Comparison of ENCODE assay signal across 12 cellular contexts in genomic region chr14:23353433-23353780, GRCh38. TPM values are rescaled to one million over a fixed set of nuclear protein-coding genes. Genes with fewer than 3 reads are reported as not detected.
DNase-seq lines count a peak whose midpoint lies in the region; ATAC-seq and TF ChIP-seq lines count a peak whose summit lies in the region.
"Had no signal": no experiment of that assay in that cellular context is flagged by ENCODE, and none has a peak within 500 bp of the region (broad histone marks: within the 10 kb centered on the region; RNA-seq: fewer than 3 reads in every experiment).

No MANE protein-coding gene starts in this region.

- H3K4me1 Mint-ChIP-seq in stimulated activated naive CD8-positive, alpha-beta T cell treated with anti-CD3 and anti-CD28 coated beads, Interleukin-15, Interleukin-2, amounts not matched to agents 100 ng/mL and 50 ng/mL, for 24 hours (ENCODE audit: low read depth) = peaks cover 8% of the 10 kb centered on the region
- peaks cover 38% of the 10 kb centered on the region for H3K4me1 Mint-ChIP-seq in brain
- peaks cover 10 to 25% (median 18%) of the 10 kb centered on the region in 7 donors for H3K4me1 Mint-ChIP-seq in naive thymus-derived CD4-positive, alpha-beta T cell

- H3K27ac ChIP-seq in naive thymus-derived CD4-positive, alpha-beta T cell (ENCODE audit: low read depth, low read length) = no peak overlapping the region
- H3K27ac ChIP-seq: BLaER1 had no signal

- peaks cover 41% of the 10 kb centered on the region for H3K27me3 Mint-ChIP-seq in stimulated activated naive CD8-positive, alpha-beta T cell treated with anti-CD3 and anti-CD28 coated beads, Interleukin-15, Interleukin-2, amounts not matched to agents 100 ng/mL and 50 ng/mL, for 24 hours
- H3K27me3 Mint-ChIP-seq in brain = peaks cover 5% of the 10 kb centered on the region
- H3K27me3 Mint-ChIP-seq in naive thymus-derived CD4-positive, alpha-beta T cell = peaks cover 0 to 55% (median 33%) of the 10 kb centered on the region in 5 donors

- H3K9me3 ChIP-seq in naive thymus-derived CD4-positive, alpha-beta T cell (ENCODE audit: control insufficient read depth in 2 of 3, low read length in 3 of 3) = no peaks in the 10 kb centered on the region
- H3K9me3 ChIP-seq: breast epithelium, esophagus squamous epithelium, MG63 had no signal

- H3K4me3 Mint-ChIP-seq in stimulated activated naive CD8-positive, alpha-beta T cell treated with anti-CD3 and anti-CD28 coated beads, Interleukin-15, Interleukin-2, amounts not matched to agents 100 ng/mL and 50 ng/mL, for 24 hours = peak overlapping the region; percentile 75
- H3K4me3 Mint-ChIP-seq in brain = peak overlapping the region; percentile 83 to 94 (median 87)
- H3K4me3 Mint-ChIP-seq in naive thymus-derived CD4-positive, alpha-beta T cell = peak overlapping the region; percentile 78 to 92 (median 88)

- H3K4me1 ChIP-seq in naive thymus-derived CD4-positive, alpha-beta T cell (ENCODE audit: control insufficient read depth in 2 of 2, insufficient read depth in 2 of 2, low read length in 2 of 2) = no peaks in the 10 kb centered on the region
- H3K4me1 ChIP-seq: BLaER1, breast epithelium had no signal

- no peaks in the 10 kb centered on the region for H3K9me3 Mint-ChIP-seq in stimulated activated naive CD8-positive, alpha-beta T cell treated with anti-CD3 and anti-CD28 coated beads, Interleukin-15, Interleukin-2, amounts not matched to agents 100 ng/mL and 50 ng/mL, for 24 hours
- no peaks in the 10 kb centered on the region for H3K9me3 Mint-ChIP-seq in brain
- peaks cover 0 to 1% (median 0%) of the 10 kb centered on the region in 11 donors for H3K9me3 Mint-ChIP-seq in naive thymus-derived CD4-positive, alpha-beta T cell

- no peak for ATAC-seq in stimulated activated naive CD8-positive, alpha-beta T cell treated with anti-CD3 and anti-CD28 coated beads, Interleukin-15, Interleukin-2, amounts not matched to agents 100 U/mL and 50 U/mL, for 24 hours
- no peak for ATAC-seq in naive thymus-derived CD4-positive, alpha-beta T cell
- ATAC-seq in GM18858 (IDR thresholded peaks at IDR 0.05; ENCODE audit: unreplicated experiment) = no peak

- no peaks in the 10 kb centered on the region for H3K36me3 ChIP-seq in naive thymus-derived CD4-positive, alpha-beta T cell (ENCODE audit: control insufficient read depth in 2 of 3, insufficient read depth in 3 of 3, low read length in 3 of 3)
- H3K36me3 ChIP-seq: BLaER1, breast epithelium had no signal

- no peak for DNase-seq in stimulated activated naive CD8-positive, alpha-beta T cell treated with anti-CD3 and anti-CD28 coated beads, Interleukin-15, Interleukin-2, amounts not matched to agents 100 U/mL and 50 U/mL, for 24 hours
- no peak for DNase-seq in naive thymus-derived CD4-positive, alpha-beta T cell
- DNase-seq in erythroblast (lab: John Stamatoyannopoulos, UW) (no peak), DMS153 treated with DMSO at 0.1 percent for 48 hours (lab: John Stamatoyannopoulos, UW; ENCODE audit: unreplicated experiment) (no peak), DMS79 (lab: John Stamatoyannopoulos, UW) (no peak)
- DNase-seq: esophagus squamous epithelium had no signal

- no peaks in the 10 kb centered on the region for H3K27me3 ChIP-seq in naive thymus-derived CD4-positive, alpha-beta T cell (ENCODE audit: control insufficient read depth in 2 of 2, insufficient read depth in 2 of 2, low read length in 2 of 2)
- H3K27me3 ChIP-seq: BLaER1, breast epithelium, MG63 had no signal

- H3K36me3 Mint-ChIP-seq in stimulated activated naive CD8-positive, alpha-beta T cell treated with anti-CD3 and anti-CD28 coated beads, Interleukin-15, Interleukin-2, amounts not matched to agents 100 ng/mL and 50 ng/mL, for 24 hours (ENCODE audit: low read depth) = no peaks in the 10 kb centered on the region
- peaks cover 25% of the 10 kb centered on the region for H3K36me3 Mint-ChIP-seq in brain
- H3K36me3 Mint-ChIP-seq in naive thymus-derived CD4-positive, alpha-beta T cell = peaks cover 0 to 4% (median 0%) of the 10 kb centered on the region in 5 donors

- no peak for TF ChIP-seq POLR2A in erythroblast (IDR thresholded peaks at IDR 0.05; ENCODE audit: low read length)

- POLR2A ChIA-PET in naive thymus-derived CD4-positive, alpha-beta T cell (lab: Charles Lee) = interaction anchor here (0.9 to 3.3 kb wide), 4 partner anchors 30 to 67 kb away, joined by 3 to 26 read pairs (median 6); partner anchors contain the start of genes HOMEZ, PABPN1 and PPP1R3E

- TF ChIP-seq CTCF in brain (conservative IDR thresholded peaks at IDR 0.05) = no peak

- intact Hi-C loops in naive thymus-derived CD4-positive, alpha-beta T cell (cut with micrococcal nuclease) = no loop called here

- no peak overlapping the region for H3K4me3 ChIP-seq in naive thymus-derived CD4-positive, alpha-beta T cell (ENCODE audit: low read length)
- H3K4me3 ChIP-seq: BLaER1 had no signal

- no peak overlapping the region for H3K27ac Mint-ChIP-seq in stimulated activated naive CD8-positive, alpha-beta T cell treated with anti-CD3 and anti-CD28 coated beads, Interleukin-15, Interleukin-2, amounts not matched to agents 100 ng/mL and 50 ng/mL, for 24 hours
- H3K27ac Mint-ChIP-seq in brain = peak overlapping the region; percentile 90 to 95 (median 94)
- peak overlapping the region in 7 of 9 donors; percentile 5 to 93 (median 74) for H3K27ac Mint-ChIP-seq in naive thymus-derived CD4-positive, alpha-beta T cell

- CTCF ChIA-PET in naive thymus-derived CD4-positive, alpha-beta T cell (lab: Charles Lee) = interaction anchor here (0.8 kb wide), 1 partner anchor 32 kb away, joined by 4 read pairs; no protein-coding TSS in a partner anchor

RNA-seq across cellular contexts. Expression of gene SLC22A17, which starts 0.7 kb away (rescaled TPM):
- 298 TPM for polyA plus RNA-seq in brain (ENCODE audit: insufficient read depth, low read depth, low replicate concordance)
- total RNA-seq in naive thymus-derived CD4-positive, alpha-beta T cell = 10 to 100 TPM in 3 of 5 experiments, 1 to 10 TPM in 2; 1.9 to 30.0 (median 22.6) TPM
- 10 to 100 TPM in 1 of 2 donors, 1 to 10 TPM in 1; 9.7 to 10.8 TPM for polyA plus RNA-seq in naive thymus-derived CD4-positive, alpha-beta T cell

RNA-seq across cellular contexts. Expression of gene EFS, which starts 11.6 kb away (rescaled TPM):
- polyA plus RNA-seq in brain (ENCODE audit: insufficient read depth, low read depth, low replicate concordance) = 74.9 TPM
- total RNA-seq in naive thymus-derived CD4-positive, alpha-beta T cell = not detected
- not detected for polyA plus RNA-seq in naive thymus-derived CD4-positive, alpha-beta T cell

RNA-seq across cellular contexts. Expression of gene IL25, which starts 19.2 kb away (rescaled TPM):
- polyA plus RNA-seq in brain (ENCODE audit: insufficient read depth, low read depth, low replicate concordance) = not detected
- total RNA-seq in naive thymus-derived CD4-positive, alpha-beta T cell = not detected
- not detected for polyA plus RNA-seq in naive thymus-derived CD4-positive, alpha-beta T cell
- total RNA-seq: breast epithelium, esophagus squamous epithelium had no signal

RNA-seq across cellular contexts. Expression of gene CMTM5, which starts 23.4 kb away (rescaled TPM):
- 92.0 TPM for polyA plus RNA-seq in brain (ENCODE audit: insufficient read depth, low read depth, low replicate concordance)
- not detected for total RNA-seq in naive thymus-derived CD4-positive, alpha-beta T cell
- not detected for polyA plus RNA-seq in naive thymus-derived CD4-positive, alpha-beta T cell
- total RNA-seq: esophagus squamous epithelium had no signal

RNA-seq across cellular contexts. Expression of gene PABPN1, which starts 32.1 kb away (rescaled TPM):
- polyA plus RNA-seq in brain (ENCODE audit: insufficient read depth, low read depth, low replicate concordance) = 137 TPM
- total RNA-seq in naive thymus-derived CD4-positive, alpha-beta T cell = 100 to 1,000 TPM; 176 to 213 (median 196) TPM
- polyA plus RNA-seq in naive thymus-derived CD4-positive, alpha-beta T cell = 10 to 100 TPM; 57.5 to 94.5 TPM

Comparison
In these comparisons a context has a peak if more than half of its experiments do, and no peak if none do; other contexts are left out.
1. RNA of gene SLC22A17, which starts 0.7 kb away (polyA plus RNA-seq): 298 TPM in brain (single experiment); 9.7 to 10.8 TPM in naive thymus-derived CD4-positive, alpha-beta T cell; every median in the first group is over 10 times any median in the second.
2. RNA of gene EFS, which starts 11.6 kb away (polyA plus RNA-seq): 74.9 TPM in brain (single experiment); not detected in naive thymus-derived CD4-positive, alpha-beta T cell; every median in the first group is over 10 times any median in the second.
3. Peak in every context shown above with its lines, with median percentiles within 50 percentile points of each other: H3K4me3 Mint-ChIP-seq.